1 cellular context compared by ENCODE assay signal in genomic region chr18:8811115-8811514, GRCh38.
TF ChIP-seq lines count a peak whose summit lies in the region.

No MANE protein-coding gene starts in this region.

TF ChIP-seq in IMR-90, 13 proteins besides CTCF, POLR2A, EP300 and RAD21 (continued from another document):
- TF ChIP-seq MAZ (IDR thresholded peaks at IDR 0.05; ENCODE audit: borderline replicate concordance, low read depth, low read length) (no peak), CHD1 (IDR thresholded peaks at IDR 0.05; ENCODE audit: low read depth, low read length) (no peak)
